ENCODE assay signal across 16 cellular contexts in the genomic region with DNA sequence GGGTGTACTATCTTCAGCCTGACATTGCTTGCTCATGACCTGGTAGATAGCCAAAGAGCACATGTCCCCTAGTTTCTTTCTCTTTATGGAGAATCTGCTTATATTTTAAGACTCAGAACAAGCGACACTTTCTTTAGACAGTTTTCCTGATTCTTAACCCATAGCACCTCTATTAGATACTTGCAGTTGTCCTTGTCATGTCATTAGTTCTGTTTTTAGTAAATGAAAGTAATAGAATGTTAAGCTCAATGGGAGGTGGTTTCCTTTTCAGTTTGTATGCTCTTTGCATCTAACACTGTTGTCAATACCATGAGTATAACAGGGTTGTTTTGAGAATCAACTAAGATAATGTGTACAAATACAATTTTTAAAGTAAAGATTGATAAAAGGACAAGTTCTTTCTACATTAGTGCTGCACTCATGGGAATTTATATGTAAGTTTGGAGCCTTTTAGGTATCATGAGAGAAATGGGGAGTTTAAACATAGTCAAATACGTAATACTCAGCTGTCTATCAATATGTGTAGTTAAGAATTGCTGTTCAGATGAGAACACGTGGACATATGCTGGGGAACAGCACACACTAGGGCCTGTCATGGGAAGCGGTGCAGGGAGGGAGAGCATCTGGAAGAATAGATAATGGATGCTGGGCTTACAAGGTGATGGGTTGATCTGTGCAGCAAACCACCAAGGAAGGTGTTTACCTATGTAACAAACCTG.
DNase-seq lines count a peak whose midpoint lies in the region; ATAC-seq, FAIRE-seq and TF ChIP-seq lines count a peak whose summit lies in the region.
"Had no signal": no experiment of that assay in that cellular context is flagged by ENCODE, and none has a peak within 500 bp of the region (broad histone marks: within the 10 kb centered on the region; RNA-seq: fewer than 3 reads in every experiment).

No MANE protein-coding gene starts in this region.

- no peak overlapping the region for H3K27ac Mint-ChIP-seq in CD4-positive, CD25-positive, alpha-beta regulatory T cell

- H3K4me3 ChIP-seq in CD4-positive, CD25-positive, alpha-beta regulatory T cell (ENCODE audit: low read depth, low read length), result peak overlapping the region; percentile 5
- H3K4me3 ChIP-seq in mammary epithelial cell (replicated peaks in 1 of 3; ENCODE audit: insufficient read depth in 1 of 3, low read depth in 2 of 3, low read length in 3 of 3) (no peak overlapping the region), heart right ventricle (no peak overlapping the region)
- H3K4me3 ChIP-seq: A549, gastroesophageal sphincter, skin epidermis had no signal

- peak in 1 of 3 donors; percentile 1 for DNase-seq in CD4-positive, CD25-positive, alpha-beta regulatory T cell
- DNase-seq in D721Med (ENCODE audit: insufficient read length, low spot score), result no peak
- DNase-seq in A172 (ENCODE audit: low spot score), result no peak
- no peak for DNase-seq in mammary epithelial cell
- no peak for DNase-seq in heart right ventricle
- DNase-seq: activated CD8-positive, alpha-beta memory T cell treated with anti-CD3 and anti-CD28 coated beads, Interleukin-2, amount 50 U/mL, for 4 hours; left cardiac atrium; NCI-H345 had no signal

- 63% methylated on average over 4 of the region's 4 CpGs for WGBS in mammary epithelial cell (ENCODE audit: low coverage, missing lambda C conversion rate)
- WGBS in heart right ventricle, 2 donors, result 80 to 85% methylated on average over 4 of the region's 4 CpGs

- peak overlapping the region in 3 of 4 donors; percentile 3 to 30 (median 7) for H3K4me3 Mint-ChIP-seq in CD4-positive, CD25-positive, alpha-beta regulatory T cell
- H3K4me3 Mint-ChIP-seq: neural crest cell had no signal

- H4K20me1 ChIP-seq in mammary epithelial cell (ENCODE audit: insufficient read depth, low read length), result no peaks in the 10 kb centered on the region

- CTCF ChIA-PET in mammary epithelial cell (lab: Charles Lee; ENCODE audit: low non-redundant PET), result no interaction called here

- in situ Hi-C loops in mammary epithelial cell (cut with MboI; ENCODE audit: low sequenced_read_pairs in 2 of 2), result no loop called here

- no peak overlapping the region for H2AFZ ChIP-seq in mammary epithelial cell (ENCODE audit: low read depth, low read length)

- no peaks in the 10 kb centered on the region for H3K36me3 ChIP-seq in CD4-positive, CD25-positive, alpha-beta regulatory T cell (ENCODE audit: control insufficient read depth, insufficient read depth, low read length)
- H3K36me3 ChIP-seq in mammary epithelial cell (ENCODE audit: insufficient read depth, low read length) (no peaks in the 10 kb centered on the region), heart right ventricle (no peaks in the 10 kb centered on the region)
- H3K36me3 ChIP-seq: gastroesophageal sphincter had no signal

- no peak for ATAC-seq in CD4-positive, CD25-positive, alpha-beta regulatory T cell (ENCODE audit: low read depth in 2 of 2)
- ATAC-seq in GM19035 (IDR thresholded peaks at IDR 0.05; ENCODE audit: unreplicated experiment) (peak; percentile 99), GM21737 (IDR thresholded peaks at IDR 0.05; ENCODE audit: unreplicated experiment) (peak; percentile 94), HG03108 (IDR thresholded peaks at IDR 0.05; ENCODE audit: unreplicated experiment) (peak; percentile 97), heart right ventricle (no peak)
- ATAC-seq: A549, gastroesophageal sphincter, left cardiac atrium had no signal

- no peak for FAIRE-seq in D721Med (lab: Jason Lieb, UNC)
- FAIRE-seq: A549, H1 had no signal

- no peak overlapping the region for H3K4me2 ChIP-seq in mammary epithelial cell (ENCODE audit: insufficient read depth, low read depth, low read length)
- H3K4me2 ChIP-seq: A549 had no signal

- TF ChIP-seq CTCF in D721Med (IDR thresholded peaks at IDR 0.05; ENCODE audit: insufficient read depth, missing control alignments), result no peak
- no peak for TF ChIP-seq CTCF in mammary epithelial cell (conservative IDR thresholded peaks at IDR 0.05 in 1 of 2, IDR thresholded peaks at IDR 0.05 in 1 of 2; ENCODE audit: extremely low read depth in 1 of 2, insufficient read depth in 1 of 2, low read depth in 1 of 2, low read length in 2 of 2)
- no peak for TF ChIP-seq CTCF in heart right ventricle (IDR thresholded peaks at IDR 0.05)

- no peaks in the 10 kb centered on the region for H3K36me3 Mint-ChIP-seq in CD4-positive, CD25-positive, alpha-beta regulatory T cell

- H3K27me3 ChIP-seq in CD4-positive, CD25-positive, alpha-beta regulatory T cell (ENCODE audit: control insufficient read depth, insufficient read depth, low read length), result no peaks in the 10 kb centered on the region
- H3K27me3 ChIP-seq in mammary epithelial cell (ENCODE audit: insufficient read depth, low read length) (no peaks in the 10 kb centered on the region), heart right ventricle (no peaks in the 10 kb centered on the region)

- no TSS peak for BruUV-seq in mammary epithelial cell (replicated peaks; lab: Mats Ljungman, UMichigan)

- no peaks in the 10 kb centered on the region for H3K79me2 ChIP-seq in mammary epithelial cell (ENCODE audit: insufficient read depth, low read length)

- dilution Hi-C loops in mammary epithelial cell (cut with HindIII; ENCODE audit: low sequenced_read_pairs), result no loop called here

- H3K27ac ChIP-seq in CD4-positive, CD25-positive, alpha-beta regulatory T cell (ENCODE audit: insufficient read depth, low read length, poor library complexity, severe bottlenecking), result no peak overlapping the region
- no peak overlapping the region for H3K27ac ChIP-seq in mammary epithelial cell (ENCODE audit: insufficient read depth, low read depth, low read length)
- H3K27ac ChIP-seq in heart right ventricle, result no peak overlapping the region
- H3K27ac ChIP-seq: A549, gastroesophageal sphincter, skin epidermis had no signal

- peaks cover 5% of the 10 kb centered on the region for H3K27me3 Mint-ChIP-seq in CD4-positive, CD25-positive, alpha-beta regulatory T cell

- H3K9me3 ChIP-seq in CD4-positive, CD25-positive, alpha-beta regulatory T cell (ENCODE audit: control insufficient read depth in 2 of 2, low read length in 2 of 2), result no peaks in the 10 kb centered on the region
- H3K9me3 ChIP-seq in mammary epithelial cell (replicated peaks; ENCODE audit: insufficient read depth, low read length) (no peaks in the 10 kb centered on the region), heart right ventricle (no peaks in the 10 kb centered on the region)
- H3K9me3 ChIP-seq: A549, gastroesophageal sphincter had no signal

- intact Hi-C loops in mammary epithelial cell (cut with micrococcal nuclease), result no loop called here
- intact Hi-C loops in heart right ventricle (cut with DNase I), result no loop called here

- H3K9me3 Mint-ChIP-seq in CD4-positive, CD25-positive, alpha-beta regulatory T cell, result peaks cover 0 to 3% (median 0%) of the 10 kb centered on the region in 7 donors
- H3K9me3 Mint-ChIP-seq: neural crest cell had no signal

- H3K4me1 Mint-ChIP-seq in CD4-positive, CD25-positive, alpha-beta regulatory T cell, result peaks cover 0 to 15% (median 3%) of the 10 kb centered on the region in 4 donors

- H3K4me1 ChIP-seq in CD4-positive, CD25-positive, alpha-beta regulatory T cell (ENCODE audit: control insufficient read depth, insufficient read depth, low read length, poor library complexity, severe bottlenecking), result no peaks in the 10 kb centered on the region
- H3K4me1 ChIP-seq in mammary epithelial cell (ENCODE audit: insufficient read depth, low read length) (no peaks in the 10 kb centered on the region), heart right ventricle (no peaks in the 10 kb centered on the region)
- H3K4me1 ChIP-seq: A549, gastroesophageal sphincter had no signal

- H3K9ac ChIP-seq in mammary epithelial cell (ENCODE audit: insufficient read depth, low read length), result no peak overlapping the region

Comparison
In these comparisons a context has a peak if more than half of its experiments do, and no peak if none do; other contexts are left out.
1. ATAC-seq: peak in GM19035 (single experiment), GM21737 (single experiment) and HG03108 (single experiment); none in CD4-positive, CD25-positive, alpha-beta regulatory T cell (0 of 2) and heart right ventricle (0 of 8).